Comparison of ENCODE assay signal across 8 cellular contexts in genomic region chr17:42561908-42562844, GRCh38. TPM values are rescaled to one million over a fixed set of nuclear protein-coding genes. Genes with fewer than 3 reads are reported as not detected.
A peak's percentile ranks its signal among the peaks of the same experiment; 100 is the strongest.
DNase-seq lines count a peak whose midpoint lies in the region; ATAC-seq and TF ChIP-seq lines count a peak whose summit lies in the region.

Gene COASY (plus strand): TSS chr17:42562148. CDS start chr17:42562623, 475 bp downstream.

- H3K36me3 ChIP-seq in colonic mucosa (peaks cover 4% of the 10 kb centered on the region), kidney epithelial cell (ENCODE audit: control insufficient read depth, insufficient read depth, low read length) (peaks cover 3% of the 10 kb centered on the region)

- ATAC-seq in HG03378 (IDR thresholded peaks at IDR 0.05; ENCODE audit: unreplicated experiment) (peak; percentile 44), GM18498 (IDR thresholded peaks at IDR 0.05; ENCODE audit: unreplicated experiment) (no peak)

- peak within 1 kb of the TSS; percentile 89 to 94 for H3K9ac ChIP-seq in colonic mucosa (ENCODE audit: low read depth in 2 of 2, low read length in 2 of 2)

- peak within 1 kb of the TSS; percentile 88 for H3K27ac ChIP-seq in colonic mucosa

- H3K9me3 ChIP-seq in colonic mucosa, result no peaks in the 10 kb centered on the region

- TF ChIP-seq CTCF in colonic mucosa (IDR thresholded peaks at IDR 0.05), result no peak
- TF ChIP-seq CTCF in kidney epithelial cell (IDR thresholded peaks at IDR 0.05; ENCODE audit: insufficient read depth, low read length, poor library complexity, severe bottlenecking), result no peak

- peak within 1 kb of the TSS; percentile 93 for H3K4me3 ChIP-seq in colonic mucosa
- peak within 1 kb of the TSS; percentile 95 for H3K4me3 ChIP-seq in kidney epithelial cell (ENCODE audit: low read depth, low read length)

- H3K4me1 ChIP-seq in colonic mucosa, result peaks cover 20% of the 10 kb centered on the region

- DNase-seq in ELF-1 (ENCODE audit: low read depth, low spot score), result peak; percentile 96
- DNase-seq in NCI-H526 treated with DMSO at 0.1 percent for 48 hours (lab: John Stamatoyannopoulos, UW), result peak; percentile 87
- peak; percentile 96 for DNase-seq in activated CD4-positive, alpha-beta T cell treated with anti-CD3 and anti-CD28 coated beads for 48 hours
- peak; percentile 97 for DNase-seq in colonic mucosa
- DNase-seq in kidney epithelial cell (ENCODE audit: low read depth), result peak; percentile 88
- peak; percentile 77 to 79 for DNase-seq in stimulated activated CD4-positive, alpha-beta T cell treated with anti-CD3 and anti-CD28 coated beads, Interleukin-15, amount 100 ng/mL, for 1 hour (ENCODE audit: low read depth in 1 of 2, low spot score in 1 of 2)

- H3K27me3 ChIP-seq in colonic mucosa, result no peaks in the 10 kb centered on the region
- H3K27me3 ChIP-seq in kidney epithelial cell (ENCODE audit: control insufficient read depth, insufficient read depth, low read length), result no peaks in the 10 kb centered on the region

- intact Hi-C loops in colonic mucosa (cut with DNase I), result no loop called here

RNA-seq across cellular contexts. Expression of gene COASY, which starts in this region (rescaled TPM):
- total RNA-seq in colonic mucosa, result 100 to 1,000 TPM in 1 of 2 donors, 10 to 100 TPM in 1; 94.2 to 176 TPM
- 26.8 and 34.3 TPM in 2 replicates for total RNA-seq in kidney epithelial cell
